In the genomic region with DNA sequence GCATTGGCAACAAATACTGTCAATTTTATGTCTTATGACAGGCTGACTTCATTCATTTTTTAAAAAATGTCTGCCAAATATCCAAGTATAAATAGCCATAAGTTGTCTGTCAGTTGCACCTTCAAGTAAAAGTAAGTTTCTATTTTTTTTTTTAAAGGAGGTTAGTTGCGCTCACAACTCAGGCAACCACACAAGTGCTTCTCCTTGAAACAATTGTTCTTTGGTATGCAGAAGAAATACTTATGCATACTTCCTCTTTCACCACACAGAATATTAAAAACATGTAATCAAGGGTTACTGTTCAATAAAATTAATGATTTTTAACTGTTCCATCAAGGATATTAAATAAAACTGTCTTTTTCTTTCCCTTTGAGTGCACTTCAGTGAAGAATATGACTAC, we compare ENCODE assay signal across 15 cellular contexts.
A peak's percentile ranks its signal among the peaks of the same experiment; 100 is the strongest.
DNase-seq lines count a peak whose midpoint lies in the region; ATAC-seq and TF ChIP-seq lines count a peak whose summit lies in the region.
"Had no signal": no experiment of that assay in that cellular context is flagged by ENCODE, and none has a peak within 500 bp of the region (broad histone marks: within the 10 kb centered on the region; RNA-seq: fewer than 3 reads in every experiment).

No MANE protein-coding gene starts in this region.

- no peak overlapping the region for H3K4me3 Mint-ChIP-seq in memory B cell
- H3K4me3 Mint-ChIP-seq in naive thymus-derived CD8-positive, alpha-beta T cell, result no peak overlapping the region
- no peak overlapping the region for H3K4me3 Mint-ChIP-seq in activated CD4-positive, alpha-beta T cell treated with anti-CD3 and anti-CD28 coated beads, Interleukin-2, amount 10 ng/mL, durations not matched to agents 7 days and 5 days
- H3K4me3 Mint-ChIP-seq: CD8-positive, alpha-beta memory T cell; HFFc6; IgD-negative memory B cell had no signal

- H3K9me3 Mint-ChIP-seq in memory B cell, result peaks cover 10% of the 10 kb centered on the region
- peaks cover 4 to 18% (median 11%) of the 10 kb centered on the region in 9 donors for H3K9me3 Mint-ChIP-seq in naive thymus-derived CD8-positive, alpha-beta T cell
- H3K9me3 Mint-ChIP-seq in activated CD4-positive, alpha-beta T cell treated with anti-CD3 and anti-CD28 coated beads, Interleukin-2, amount 10 ng/mL, durations not matched to agents 7 days and 5 days, result peaks cover 36% of the 10 kb centered on the region

- no peak overlapping the region for H3K4me2 ChIP-seq in OCI-LY7 (ENCODE audit: low read length)

- H3K27ac Mint-ChIP-seq in memory B cell, result no peak overlapping the region
- no peak overlapping the region for H3K27ac Mint-ChIP-seq in naive thymus-derived CD8-positive, alpha-beta T cell
- H3K27ac Mint-ChIP-seq in activated CD4-positive, alpha-beta T cell treated with anti-CD3 and anti-CD28 coated beads, Interleukin-2, amount 10 ng/mL, durations not matched to agents 7 days and 5 days, result no peak overlapping the region
- H3K27ac Mint-ChIP-seq: HFFc6, IgD-negative memory B cell had no signal

- H3K27me3 Mint-ChIP-seq in memory B cell, result no peaks in the 10 kb centered on the region
- H3K27me3 Mint-ChIP-seq in naive thymus-derived CD8-positive, alpha-beta T cell, result no peaks in the 10 kb centered on the region
- no peaks in the 10 kb centered on the region for H3K27me3 Mint-ChIP-seq in activated CD4-positive, alpha-beta T cell treated with anti-CD3 and anti-CD28 coated beads, Interleukin-2, amount 10 ng/mL, durations not matched to agents 7 days and 5 days
- H3K27me3 Mint-ChIP-seq: IgD-negative memory B cell had no signal

- H4K20me1 ChIP-seq in OCI-LY7 (ENCODE audit: insufficient read depth, low read length), result no peaks in the 10 kb centered on the region

- TF ChIP-seq CTCF in OCI-LY7 (conservative IDR thresholded peaks at IDR 0.05; ENCODE audit: low read length) (no peak), gastrocnemius medialis (IDR thresholded peaks at IDR 0.05 in 4 of 5, conservative IDR thresholded peaks at IDR 0.05 in 1 of 5) (no peak)

- DNase-seq in CD1c-positive myeloid dendritic cell (ENCODE audit: extremely low spot score) (peak; percentile 28), MV-4-11 (lab: John Stamatoyannopoulos, UW) (peak; percentile 66), OCI-LY7 (ENCODE audit: low spot score) (no peak), memory B cell (ENCODE audit: low spot score in 2 of 2) (no peak), gastrocnemius medialis (no peak), NCI-H146 (lab: John Stamatoyannopoulos, UW) (no peak)
- DNase-seq in naive thymus-derived CD8-positive, alpha-beta T cell, result no peak
- no peak for DNase-seq in activated CD4-positive, alpha-beta T cell treated with anti-CD3 and anti-CD28 coated beads, Interleukin-2, amount 10 ng/mL, durations not matched to agents 7 days and 5 days
- DNase-seq: Caco-2; CD8-positive, alpha-beta memory T cell; DMS53; GOT3; HCEC 1CT; HFFc6 had no signal

- H3K4me3 ChIP-seq in OCI-LY7 (ENCODE audit: low read depth, low read length, poor library complexity, severe bottlenecking) (no peak overlapping the region), gastrocnemius medialis (no peak overlapping the region)

- in situ Hi-C loops in gastrocnemius medialis (cut with MboI; ENCODE audit: low sequenced_read_pairs in 4 of 4), result no loop called here

- peaks cover 5% of the 10 kb centered on the region; the same call in 1 of the 2 replicates for H3K36me3 ChIP-seq in OCI-LY7 (ENCODE audit: insufficient read depth, low read length)
- no peaks in the 10 kb centered on the region for H3K36me3 ChIP-seq in gastrocnemius medialis

- peaks cover 26% of the 10 kb centered on the region for H3K4me1 ChIP-seq in OCI-LY7 (ENCODE audit: insufficient read depth, low read length, poor library complexity, severe bottlenecking)
- peaks cover 8% of the 10 kb centered on the region in 2 donors for H3K4me1 ChIP-seq in gastrocnemius medialis
- H3K4me1 ChIP-seq: Caco-2 had no signal

- H2AFZ ChIP-seq in OCI-LY7 (ENCODE audit: low read length), result peak overlapping the region; percentile 25; the same call in 1 of the 2 replicates

- peaks cover 9% of the 10 kb centered on the region for H3K4me1 Mint-ChIP-seq in memory B cell
- H3K4me1 Mint-ChIP-seq in naive thymus-derived CD8-positive, alpha-beta T cell, result peaks cover 2 to 42% (median 9%) of the 10 kb centered on the region in 4 donors
- H3K4me1 Mint-ChIP-seq in activated CD4-positive, alpha-beta T cell treated with anti-CD3 and anti-CD28 coated beads, Interleukin-2, amount 10 ng/mL, durations not matched to agents 7 days and 5 days, result peaks cover 18% of the 10 kb centered on the region

- H3K27ac ChIP-seq in OCI-LY7 (ENCODE audit: low read depth, low read length, poor library complexity, severe bottlenecking), result no peak overlapping the region
- no peak overlapping the region for H3K27ac ChIP-seq in gastrocnemius medialis

- POLR2A ChIA-PET in OCI-LY7 (lab: Charles Lee), result no interaction called here
- POLR2A ChIA-PET in naive thymus-derived CD8-positive, alpha-beta T cell (lab: Charles Lee), result no interaction called here
- POLR2A ChIA-PET in activated CD4-positive, alpha-beta T cell treated with anti-CD3 and anti-CD28 coated beads, Interleukin-2, amount 10 ng/mL, durations not matched to agents 7 days and 5 days (lab: Charles Lee), result no interaction called here

- peaks cover 22% of the 10 kb centered on the region for H3K9me3 ChIP-seq in OCI-LY7 (ENCODE audit: low read length)
- H3K9me3 ChIP-seq in gastrocnemius medialis, result no peaks in the 10 kb centered on the region

- CTCF ChIA-PET in OCI-LY7 (lab: Charles Lee; ENCODE audit: unreplicated experiment), result no interaction called here
- CTCF ChIA-PET in activated CD4-positive, alpha-beta T cell treated with anti-CD3 and anti-CD28 coated beads, Interleukin-2, amount 10 ng/mL, durations not matched to agents 7 days and 5 days (lab: Charles Lee), result no interaction called here

- no peaks in the 10 kb centered on the region for H3K9me2 ChIP-seq in OCI-LY7 (ENCODE audit: insufficient read depth, low read length)

- intact Hi-C loops in OCI-LY7 (cut with micrococcal nuclease; ENCODE audit: unreplicated experiment), result no loop called here
- intact Hi-C loops in gastrocnemius medialis (cut with DNase I; ENCODE audit: low total_unique reads), result no loop called here

- no peaks in the 10 kb centered on the region for H3K79me2 ChIP-seq in OCI-LY7 (ENCODE audit: insufficient read depth, low read depth, low read length)

- ATAC-seq in memory B cell (ENCODE audit: low read depth) (peak; percentile 46), gastrocnemius medialis (no peak)
- no peak for ATAC-seq in naive thymus-derived CD8-positive, alpha-beta T cell

- no peak for TF ChIP-seq POLR2A in gastrocnemius medialis (IDR thresholded peaks at IDR 0.05)

- no TSS peak for BruUV-seq in OCI-LY7 (replicated peaks; lab: Mats Ljungman, UMichigan)

- no peaks in the 10 kb centered on the region for H3K27me3 ChIP-seq in gastrocnemius medialis

- peaks cover 7% of the 10 kb centered on the region for H3K36me3 Mint-ChIP-seq in memory B cell
- peaks cover 0 to 12% (median 12%) of the 10 kb centered on the region in 3 donors for H3K36me3 Mint-ChIP-seq in naive thymus-derived CD8-positive, alpha-beta T cell
- H3K36me3 Mint-ChIP-seq in activated CD4-positive, alpha-beta T cell treated with anti-CD3 and anti-CD28 coated beads, Interleukin-2, amount 10 ng/mL, durations not matched to agents 7 days and 5 days (ENCODE audit: low read depth), result peaks cover 36% of the 10 kb centered on the region

Comparison
In these comparisons a context has a peak if more than half of its experiments do, and no peak if none do; other contexts are left out.
1. DNase-seq: peak in CD1c-positive myeloid dendritic cell (single experiment) and MV-4-11 (single experiment); none in OCI-LY7 (single experiment), memory B cell (0 of 2), gastrocnemius medialis (0 of 2), NCI-H146 (single experiment), naive thymus-derived CD8-positive, alpha-beta T cell (0 of 10) and activated CD4-positive, alpha-beta T cell treated with anti-CD3 and anti-CD28 coated beads, Interleukin-2, amount 10 ng/mL, durations not matched to agents 7 days and 5 days (single experiment).